Comparison of ENCODE assay signal across 1 cellular context in genomic region chr9:71628247-71628646, GRCh38.
TF ChIP-seq lines count a peak whose summit lies in the region.

No MANE protein-coding gene starts in this region.

TF ChIP-seq in HCT116, 20 proteins besides CTCF, POLR2A, EP300 and RAD21 (continued from another document):
- no peak for TF ChIP-seq REST (IDR thresholded peaks at IDR 0.05; ENCODE audit: low read depth)
- TF ChIP-seq, protein P1, sequence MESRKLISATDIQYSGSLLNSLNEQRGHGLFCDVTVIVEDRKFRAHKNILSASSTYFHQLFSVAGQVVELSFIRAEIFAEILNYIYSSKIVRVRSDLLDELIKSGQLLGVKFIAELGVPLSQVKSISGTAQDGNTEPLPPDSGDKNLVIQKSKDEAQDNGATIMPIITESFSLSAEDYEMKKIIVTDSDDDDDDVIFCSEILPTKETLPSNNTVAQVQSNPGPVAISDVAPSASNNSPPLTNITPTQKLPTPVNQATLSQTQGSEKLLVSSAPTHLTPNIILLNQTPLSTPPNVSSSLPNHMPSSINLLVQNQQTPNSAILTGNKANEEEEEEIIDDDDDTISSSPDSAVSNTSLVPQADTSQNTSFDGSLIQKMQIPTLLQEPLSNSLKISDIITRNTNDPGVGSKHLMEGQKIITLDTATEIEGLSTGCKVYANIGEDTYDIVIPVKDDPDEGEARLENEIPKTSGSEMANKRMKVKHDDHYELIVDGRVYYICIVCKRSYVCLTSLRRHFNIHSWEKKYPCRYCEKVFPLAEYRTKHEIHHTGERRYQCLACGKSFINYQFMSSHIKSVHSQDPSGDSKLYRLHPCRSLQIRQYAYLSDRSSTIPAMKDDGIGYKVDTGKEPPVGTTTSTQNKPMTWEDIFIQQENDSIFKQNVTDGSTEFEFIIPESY (IDR thresholded peaks at IDR 0.05; ENCODE audit: extremely low read depth, insufficient replicate concordance, low read length): no peak
- TF ChIP-seq YY1 (IDR thresholded peaks at IDR 0.05; ENCODE audit: extremely low read depth, insufficient replicate concordance, low read depth, low read length): no peak
